8 cellular contexts compared by ENCODE assay signal in genomic region chr17:38824899-38825761, GRCh38. TPM values are rescaled to one million over a fixed set of nuclear protein-coding genes. Genes with fewer than 3 reads are reported as not detected.
DNase-seq lines count a peak whose midpoint lies in the region; ATAC-seq and TF ChIP-seq lines count a peak whose summit lies in the region.

Gene CWC25 (minus strand): TSS chr17:38825321. CDS start chr17:38825183, 138 bp downstream.

- H3K4me3 ChIP-seq in CD4-positive, alpha-beta memory T cell (ENCODE audit: low read length in 2 of 2) = peak within 1 kb of the TSS; percentile 71 to 89
- H3K4me3 ChIP-seq in mesenchymal stem cell (ENCODE audit: insufficient read depth in 1 of 2, low read depth in 1 of 2, low read length in 2 of 2) = peak within 1 kb of the TSS; percentile 85 to 90

- H3K9ac ChIP-seq in mesenchymal stem cell (ENCODE audit: low read length) = peak within 1 kb of the TSS; percentile 94

- peaks cover 0 to 10% (median 0%) of the 10 kb centered on the region in 8 donors for H3K9me3 Mint-ChIP-seq in CD4-positive, alpha-beta memory T cell
- no peaks in the 10 kb centered on the region for H3K9me3 Mint-ChIP-seq in effector memory CD8-positive, alpha-beta T cell

- no peaks in the 10 kb centered on the region for H3K9me3 ChIP-seq in CD4-positive, alpha-beta memory T cell (ENCODE audit: control insufficient read depth in 1 of 2, low read length in 2 of 2)
- H3K9me3 ChIP-seq in mesenchymal stem cell (ENCODE audit: control insufficient read depth, low read length) = no peaks in the 10 kb centered on the region

- peak within 1 kb of the TSS; percentile 97 for H4K91ac ChIP-seq in mesenchymal stem cell (ENCODE audit: low read length)

- peaks cover 15 to 42% (median 30%) of the 10 kb centered on the region in 4 donors for H3K4me1 Mint-ChIP-seq in CD4-positive, alpha-beta memory T cell
- peaks cover 25 to 34% of the 10 kb centered on the region in 2 donors for H3K4me1 Mint-ChIP-seq in effector memory CD8-positive, alpha-beta T cell (ENCODE audit: low read depth in 2 of 2)

- H3K27ac ChIP-seq in CD4-positive, alpha-beta memory T cell (ENCODE audit: low read depth, low read length) = peak within 1 kb of the TSS; percentile 98
- H3K27ac ChIP-seq in mesenchymal stem cell (ENCODE audit: low read length, poor library complexity, severe bottlenecking) = peak within 1 kb of the TSS; percentile 85

- H3K4ac ChIP-seq in mesenchymal stem cell (ENCODE audit: low read depth in 1 of 2, low read length in 2 of 2) = peak within 1 kb of the TSS; percentile 83 to 97

- peak within 1 kb of the TSS; percentile 98 for H4K8ac ChIP-seq in mesenchymal stem cell (ENCODE audit: low read length)

- intact Hi-C loops in CD4-positive, alpha-beta memory T cell (cut with micrococcal nuclease) = loop anchor here (1.0 to 2.0 kb wide), 5 partner anchors 26 to 328 kb away; partner anchors contain the start of genes LASP1, PIP4K2B, PSMB3 and RPL23

- H3K4me3 Mint-ChIP-seq in CD4-positive, alpha-beta memory T cell = peak within 1 kb of the TSS; percentile 94 to 99 (median 98)
- peak within 1 kb of the TSS; percentile 93 to 94 for H3K4me3 Mint-ChIP-seq in effector memory CD8-positive, alpha-beta T cell

- H3K4me1 ChIP-seq in CD4-positive, alpha-beta memory T cell (ENCODE audit: insufficient read depth, low read length) = peaks cover 23% of the 10 kb centered on the region
- peaks cover 9% of the 10 kb centered on the region for H3K4me1 ChIP-seq in mesenchymal stem cell (ENCODE audit: control insufficient read depth, insufficient read depth, low read depth, low read length)

- peak; percentile 84 for ATAC-seq in effector memory CD8-positive, alpha-beta T cell (replicated peaks)

- peaks cover 0 to 5% of the 10 kb centered on the region in 2 donors for H3K27me3 Mint-ChIP-seq in CD4-positive, alpha-beta memory T cell
- H3K27me3 Mint-ChIP-seq in effector memory CD8-positive, alpha-beta T cell = no peaks in the 10 kb centered on the region

- peak within 1 kb of the TSS; percentile 71 for H2BK5ac ChIP-seq in mesenchymal stem cell (ENCODE audit: low read depth, low read length, poor library complexity, severe bottlenecking)

- H3K36me3 ChIP-seq in CD4-positive, alpha-beta memory T cell (ENCODE audit: insufficient read depth, low read length) = peaks cover 12% of the 10 kb centered on the region
- H3K36me3 ChIP-seq in mesenchymal stem cell (ENCODE audit: control insufficient read depth in 1 of 2, insufficient read depth in 2 of 2, low read depth in 1 of 2, low read length in 2 of 2) = peaks cover 15 to 17% of the 10 kb centered on the region in 2 experiments

- H2AK5ac ChIP-seq in mesenchymal stem cell (ENCODE audit: low read length, severe bottlenecking) = peak within 1 kb of the TSS; percentile 96

- no peak within 1 kb of the TSS for H2BK12ac ChIP-seq in mesenchymal stem cell (ENCODE audit: low read length in 2 of 2)

- H3K79me1 ChIP-seq in mesenchymal stem cell (replicated peaks; ENCODE audit: low read length, poor library complexity, severe bottlenecking) = peaks cover 18% of the 10 kb centered on the region

- H3K23ac ChIP-seq in mesenchymal stem cell (ENCODE audit: low read length in 2 of 2) = peak within 1 kb of the TSS in 1 of 2 experiments; percentile 48

- CTCF ChIA-PET in CD4-positive, alpha-beta memory T cell (lab: Charles Lee; ENCODE audit: partially characterized antibody) = interaction anchor here (0.5 to 1.3 kb wide), 7 partner anchors 12 to 982 kb away, joined by 3 to 4 read pairs (median 4); partner anchors contain the start of genes LASP1 and RPL23

- no peak for TF ChIP-seq CTCF in GM20000 (IDR thresholded peaks at IDR 0.05; ENCODE audit: extremely low read depth, missing control alignments)

- peak within 1 kb of the TSS in 1 of 2 experiments; percentile 49 for H3K14ac ChIP-seq in mesenchymal stem cell (ENCODE audit: low read length in 2 of 2)

- peak within 1 kb of the TSS; percentile 69 for H3K4me2 ChIP-seq in mesenchymal stem cell (ENCODE audit: low read length, poor library complexity, severe bottlenecking)

- peak within 1 kb of the TSS; percentile 99 to 100 (median 100) for H3K27ac Mint-ChIP-seq in CD4-positive, alpha-beta memory T cell
- peak within 1 kb of the TSS; percentile 98 to 100 for H3K27ac Mint-ChIP-seq in effector memory CD8-positive, alpha-beta T cell

- WGBS in mesenchymal stem cell = 4% methylated on average over 54 of the region's 55 CpGs

- H2BK120ac ChIP-seq in mesenchymal stem cell (ENCODE audit: low read depth, low read length) = peak within 1 kb of the TSS; percentile 39

- peak; percentile 94 to 99 (median 97) for DNase-seq in CD4-positive, alpha-beta memory T cell
- DNase-seq in GM20000 (ENCODE audit: low spot score) (peak; percentile 90), HUDEP-2 (lab: John Stamatoyannopoulos, UW; ENCODE audit: unreplicated experiment in 76 of 76) (peak in 74 of 76 experiments; percentile 29 to 96 (median 86)), NOMO-1 treated with dmso at 0.1 percent for 144 hours (lab: John Stamatoyannopoulos, UW; ENCODE audit: unreplicated experiment) (peak; percentile 95), mesenchymal stem cell (peak; percentile 97)
- DNase-seq in activated CD8-positive, alpha-beta memory T cell treated with anti-CD3 and anti-CD28 coated beads for 48 hours (ENCODE audit: low read depth in 2 of 3, low spot score in 2 of 3) = peak; percentile 92 to 100 (median 100)
- peak; percentile 97 to 100 (median 99) for DNase-seq in effector memory CD8-positive, alpha-beta T cell
- peak; percentile 79 for DNase-seq in stimulated activated CD8-positive, alpha-beta memory T cell treated with anti-CD3 and anti-CD28 coated beads, Interleukin-12 subunit alpha, Interleukin-12 subunit beta, amount 100 ng/mL, for 24 hours (ENCODE audit: extremely low read depth)

- H3K18ac ChIP-seq in mesenchymal stem cell (ENCODE audit: low read depth in 1 of 2, low read length in 2 of 2) = peak within 1 kb of the TSS; percentile 25 to 98

- H3K27me3 ChIP-seq in CD4-positive, alpha-beta memory T cell (ENCODE audit: insufficient read depth, low read length) = no peaks in the 10 kb centered on the region
- no peaks in the 10 kb centered on the region for H3K27me3 ChIP-seq in mesenchymal stem cell (ENCODE audit: control insufficient read depth in 1 of 2, insufficient read depth in 1 of 2, low read length in 2 of 2)

- H2BK15ac ChIP-seq in mesenchymal stem cell (ENCODE audit: low read depth, poor library complexity, severe bottlenecking) = peak within 1 kb of the TSS; percentile 65

- H2AFZ ChIP-seq in mesenchymal stem cell (ENCODE audit: low read depth, low read length) = peak within 1 kb of the TSS; percentile 58

- POLR2A ChIA-PET in CD4-positive, alpha-beta memory T cell (lab: Charles Lee; ENCODE audit: partially characterized antibody) = interaction anchor here (0.6 to 5.2 kb wide), 17 partner anchors 16 to 375 kb away, joined by 3 to 90 read pairs (median 4); partner anchors contain the start of genes CACNB1, FBXO47, LASP1 and PIP4K2B

- H3K36me3 Mint-ChIP-seq in CD4-positive, alpha-beta memory T cell = peaks cover 10 to 30% of the 10 kb centered on the region in 2 donors
- peaks cover 42% of the 10 kb centered on the region for H3K36me3 Mint-ChIP-seq in effector memory CD8-positive, alpha-beta T cell (ENCODE audit: insufficient read depth)

RNA-seq across cellular contexts. Expression of gene CWC25, which starts in this region (rescaled TPM):
- total RNA-seq in CD4-positive, alpha-beta memory T cell = 10 to 100 TPM; 44.4 to 46.8 TPM
- 1 to 10 TPM; 4.3 to 9.6 TPM for polyA plus RNA-seq in CD4-positive, alpha-beta memory T cell
- 15.0 TPM for polyA plus RNA-seq in mesenchymal stem cell (2013, experiment 1 of 2)
- 14.0 TPM for polyA plus RNA-seq in mesenchymal stem cell (2013, experiment 2 of 2)

Comparison
In these comparisons a context has a peak if more than half of its experiments do, and no peak if none do; other contexts are left out.
1. Peak in every context shown above with its lines: DNase-seq, ATAC-seq, H3K4me3 ChIP-seq and H3K27ac ChIP-seq.